ENCODE assay signal across 10 cellular contexts in the genomic region with DNA sequence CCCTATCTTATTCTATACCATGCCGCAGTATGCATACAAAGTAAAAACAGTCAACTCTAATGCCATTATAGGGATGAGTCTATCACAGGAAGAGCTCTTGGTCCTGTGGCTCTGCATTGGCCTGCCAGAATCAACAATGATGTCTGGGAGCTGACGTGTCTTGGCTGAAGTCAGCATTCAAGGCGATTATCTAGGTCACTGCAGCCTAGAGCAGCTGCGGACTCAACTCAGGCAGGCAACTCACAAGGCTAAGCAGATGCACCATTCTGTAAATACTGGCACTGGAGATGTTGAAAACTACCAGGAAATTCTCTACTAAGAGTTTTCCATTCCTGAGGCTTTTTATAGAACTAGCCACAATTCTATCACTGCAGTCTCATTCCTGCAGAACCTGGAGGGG. TPM values are rescaled to one million over a fixed set of nuclear protein-coding genes. Genes with fewer than 3 reads are reported as not detected.
DNase-seq lines count a peak whose midpoint lies in the region; ATAC-seq and TF ChIP-seq lines count a peak whose summit lies in the region.
"Had no signal": no experiment of that assay in that cellular context is flagged by ENCODE, and none has a peak within 500 bp of the region (broad histone marks: within the 10 kb centered on the region; RNA-seq: fewer than 3 reads in every experiment).

No MANE protein-coding gene starts in this region.

- ATAC-seq in right lobe of liver: peak; percentile 89 to 92 (median 92)

- intact Hi-C loops in right lobe of liver (cut with DNase I): loop anchor here in 1 of 2 donors (10.0 kb wide), 1 partner anchor 175 kb away; no protein-coding TSS in a partner anchor

- DNase-seq in MG63: peak; percentile 97
- DNase-seq in dermis blood vessel endothelial cell: peak; percentile 92
- peak; percentile 56 to 81 (median 62) for DNase-seq in right lobe of liver
- peak in 23 of 49 donors; percentile 2 to 74 (median 23) for DNase-seq in substantia nigra (lab: John Stamatoyannopoulos, UW)
- no peak for DNase-seq in activated CD4-positive, CD25-positive, alpha-beta regulatory T cell (lab: John Stamatoyannopoulos, UW)
- DNase-seq in GM10266 (ENCODE audit: extremely low spot score): no peak
- DNase-seq in NCI-H524 (lab: John Stamatoyannopoulos, UW): no peak
- DNase-seq in RWPE1 (ENCODE audit: low spot score): no peak
- DNase-seq: activated B cell treated with CpG ODN at 0.5 μM for 24 hours, glutamatergic neuron had no signal

- peaks cover 0 to 12% (median 0%) of the 10 kb centered on the region in 4 donors for H3K4me1 ChIP-seq in right lobe of liver

- no peak for TF ChIP-seq CTCF in right lobe of liver (IDR thresholded peaks at IDR 0.05)
- no peak for TF ChIP-seq CTCF in GM10266 (IDR thresholded peaks at IDR 0.05; ENCODE audit: control insufficient read depth, insufficient read depth, low read depth, missing control alignments)
- TF ChIP-seq CTCF in RWPE1 (conservative IDR thresholded peaks at IDR 0.05; ENCODE audit: low read depth): no peak

- H3K4me3 ChIP-seq in MG63: no peak overlapping the region
- H3K4me3 ChIP-seq in right lobe of liver: no peak overlapping the region

- H3K27me3 ChIP-seq in MG63 (no peaks in the 10 kb centered on the region), right lobe of liver (no peaks in the 10 kb centered on the region)

- CTCF ChIA-PET in RWPE1 (lab: Yijun Ruan, JAX): interaction anchor here (1.0 to 3.3 kb wide), 3 partner anchors 35 to 177 kb away, joined by 3 to 20 read pairs (median 7); no protein-coding TSS in a partner anchor

- H3K27ac ChIP-seq in right lobe of liver (peak overlapping the region in 1 of 3 donors; percentile 34), substantia nigra (ENCODE audit: low read depth, low read length, poor library complexity, severe bottlenecking) (peak overlapping the region; percentile 48), RWPE1 (no peak overlapping the region)

- TF ChIP-seq POLR2A in right lobe of liver (IDR thresholded peaks at IDR 0.05): no peak

- H3K36me3 ChIP-seq in MG63: no peaks in the 10 kb centered on the region
- no peaks in the 10 kb centered on the region for H3K36me3 ChIP-seq in right lobe of liver

- POLR2A ChIA-PET in RWPE1 (lab: Yijun Ruan, JAX; ENCODE audit: low non-redundant PET): no interaction called here

- 30% methylated on average over 4 of the region's 4 CpGs for WGBS in right lobe of liver (ENCODE audit: insufficient coverage, low coverage, low lambda C conversion rate, missing lambda C conversion rate)

- no peaks in the 10 kb centered on the region for H3K9me3 ChIP-seq in MG63
- no peaks in the 10 kb centered on the region for H3K9me3 ChIP-seq in right lobe of liver

RNA-seq across cellular contexts. Expression of gene SPATA9, which starts 13.3 kb away (rescaled TPM):
- total RNA-seq in MG63 (2014; rRNA removed; shearing (Covaris generic); ENCODE audit: low replicate concordance): 1.1 TPM in 1 of 2 replicates, not detected in the other
- total RNA-seq in dermis blood vessel endothelial cell (not detected in 2 replicates), right lobe of liver (under 1 TPM in 4 of 6 experiments, not detected in 2; 0.35 to 0.55 (median 0.38) TPM)
- total RNA-seq: activated B cell treated with CpG ODN at 0.5 μM for 24 hours had no signal

RNA-seq across cellular contexts. Expression of gene RFESD, which starts 23.0 kb away (rescaled TPM):
- 2.2 and 10.7 TPM in 2 replicates for total RNA-seq in MG63 (2014; rRNA removed; shearing (Covaris generic); ENCODE audit: low replicate concordance)
- total RNA-seq in dermis blood vessel endothelial cell: 0.34 and 0.70 TPM in 2 replicates
- total RNA-seq in right lobe of liver: 1 to 10 TPM in 4 of 6 experiments, under 1 TPM in 2; 0.56 to 2.2 (median 1.6) TPM

RNA-seq across cellular contexts. Expression of gene GPR150, which starts 49.7 kb away (rescaled TPM):
- not detected in 2 replicates for total RNA-seq in MG63 (2014; rRNA removed; shearing (Covaris generic); ENCODE audit: low replicate concordance)
- total RNA-seq in dermis blood vessel endothelial cell (0.05 and 0.17 TPM in 2 replicates), right lobe of liver (under 1 TPM in 4 of 6 experiments, not detected in 2; 0.11 to 0.31 (median 0.17) TPM)

Comparison
In these comparisons a context has a peak if more than half of its experiments do, and no peak if none do; other contexts are left out.
1. DNase-seq: peak in MG63 (single experiment), dermis blood vessel endothelial cell (single experiment) and right lobe of liver (3 of 3); none in activated CD4-positive, CD25-positive, alpha-beta regulatory T cell (0 of 4), GM10266 (single experiment), NCI-H524 (0 of 2) and RWPE1 (single experiment).